13 cellular contexts compared by ENCODE assay signal in genomic region chr2:232421189-232421785, GRCh38. TPM values are rescaled to one million over a fixed set of nuclear protein-coding genes. Genes with fewer than 3 reads are reported as not detected.
DNase-seq lines count a peak whose midpoint lies in the region; ATAC-seq and TF ChIP-seq lines count a peak whose summit lies in the region.
"Had no signal": no experiment of that assay in that cellular context is flagged by ENCODE, and none has a peak within 500 bp of the region (broad histone marks: within the 10 kb centered on the region; RNA-seq: fewer than 3 reads in every experiment).

No MANE protein-coding gene starts in this region.

- peak overlapping the region; percentile 36 for H2AK5ac ChIP-seq in neuronal stem cell (ENCODE audit: low read depth, low read length)

- peaks cover 25% of the 10 kb centered on the region for H3K27me3 Mint-ChIP-seq in CD8-positive, alpha-beta T cell (ENCODE audit: low read depth)
- peaks cover 6 to 15% (median 11%) of the 10 kb centered on the region in 3 donors for H3K27me3 Mint-ChIP-seq in immature natural killer cell (ENCODE audit: low read depth in 3 of 3)

- no peak overlapping the region for H4K91ac ChIP-seq in neuronal stem cell (ENCODE audit: low read depth, low read length, poor library complexity)

- peak overlapping the region; percentile 96 for H3K23ac ChIP-seq in neuronal stem cell (ENCODE audit: low read depth, low read length, poor library complexity)

- no peak overlapping the region for H2BK15ac ChIP-seq in neuronal stem cell (ENCODE audit: low read length)

- H3K4ac ChIP-seq in neuronal stem cell (ENCODE audit: low read length) = no peak overlapping the region

- H3K4me1 Mint-ChIP-seq in CD8-positive, alpha-beta T cell (ENCODE audit: low read depth) = peaks cover 14% of the 10 kb centered on the region
- peaks cover 0 to 2% of the 10 kb centered on the region in 2 donors for H3K4me1 Mint-ChIP-seq in immature natural killer cell

- no CpG with 5 or more reads among the region's 22 CpGs for WGBS in neuronal stem cell (ENCODE audit: extremely low coverage in 2 of 2, insufficient read length in 2 of 2, insufficient replicate concordance in 1 of 2), 2 donors

- ATAC-seq in CD8-positive, alpha-beta T cell = no peak
- ATAC-seq in foreskin keratinocyte = peak; percentile 4
- no peak for ATAC-seq in GM19463 (IDR thresholded peaks at IDR 0.05; ENCODE audit: unreplicated experiment)
- no peak for ATAC-seq in activated naive CD4-positive, alpha-beta T cell treated with anti-CD3 and anti-CD28 coated beads, Interleukin-2, amount 50 U/mL, for 72 hours

- no peaks in the 10 kb centered on the region for H3K36me3 Mint-ChIP-seq in CD8-positive, alpha-beta T cell
- H3K36me3 Mint-ChIP-seq in immature natural killer cell = no peaks in the 10 kb centered on the region
- peaks cover 6 to 14% of the 10 kb centered on the region in 2 donors for H3K36me3 Mint-ChIP-seq in activated naive CD4-positive, alpha-beta T cell treated with anti-CD3 and anti-CD28 coated beads, Interleukin-2, amount 50 U/mL, for 72 hours
- H3K36me3 Mint-ChIP-seq: CD4-positive, alpha-beta memory T cell had no signal

- H3K4me2 ChIP-seq in neuronal stem cell (ENCODE audit: insufficient read depth, low read length, poor library complexity, severe bottlenecking) = peak overlapping the region; percentile 89

- H3K27ac ChIP-seq in CD8-positive, alpha-beta T cell (ENCODE audit: low read depth, low read length) = no peak overlapping the region
- no peak overlapping the region for H3K27ac ChIP-seq in foreskin keratinocyte
- H3K27ac ChIP-seq in neuronal stem cell (replicated peaks; ENCODE audit: low read length) = no peak overlapping the region
- H3K27ac ChIP-seq: ovary had no signal

- no peak for DNase-seq in CD8-positive, alpha-beta T cell
- DNase-seq in LNCaP clone FGC (ENCODE audit: low read depth) = no peak
- DNase-seq in foreskin keratinocyte = no peak
- DNase-seq in neuronal stem cell (ENCODE audit: low spot score) = no peak
- no peak for DNase-seq in immature natural killer cell
- no peak for DNase-seq in NCI-H2081 treated with DMSO at 0.1 percent for 48 hours (lab: John Stamatoyannopoulos, UW)
- no peak for DNase-seq in activated naive CD4-positive, alpha-beta T cell treated with anti-CD3 and anti-CD28 coated beads, Interleukin-2, amount 50 U/mL, for 72 hours (ENCODE audit: low spot score in 2 of 2)
- DNase-seq: amniotic stem cell, ovary had no signal

- peak overlapping the region; percentile 40 for H3K4me3 Mint-ChIP-seq in CD8-positive, alpha-beta T cell
- no peak overlapping the region for H3K4me3 Mint-ChIP-seq in immature natural killer cell
- H3K4me3 Mint-ChIP-seq: activated CD4-positive, alpha-beta memory T cell treated with anti-CD3 and anti-CD28 coated beads, Interleukin-2, amount 10 ng/mL, durations not matched to agents 7 days and 5 days had no signal

- no peak overlapping the region for H4K8ac ChIP-seq in neuronal stem cell (ENCODE audit: low read depth, low read length)

- intact Hi-C loops in CD8-positive, alpha-beta T cell (cut with DNase I, micrococcal nuclease) = no loop called here

- no peak for TF ChIP-seq CTCF in CD8-positive, alpha-beta T cell (IDR thresholded peaks at IDR 0.05)
- TF ChIP-seq CTCF in LNCaP clone FGC (IDR thresholded peaks at IDR 0.05; ENCODE audit: control insufficient read depth, extremely low read depth, insufficient read depth) (no peak), foreskin keratinocyte (conservative IDR thresholded peaks at IDR 0.05) (no peak)

- peaks cover 7% of the 10 kb centered on the region for H3K4me1 ChIP-seq in CD8-positive, alpha-beta T cell (ENCODE audit: insufficient read depth, low read length)
- H3K4me1 ChIP-seq in foreskin keratinocyte = no peaks in the 10 kb centered on the region
- peaks cover 3 to 13% of the 10 kb centered on the region in 2 donors for H3K4me1 ChIP-seq in neuronal stem cell (ENCODE audit: control insufficient read depth in 2 of 2, insufficient read depth in 1 of 2, low read depth in 1 of 2, low read length in 2 of 2)

- peak overlapping the region; percentile 53 for H3K18ac ChIP-seq in neuronal stem cell (ENCODE audit: low read length)

- no peaks in the 10 kb centered on the region for H3K9me3 ChIP-seq in CD8-positive, alpha-beta T cell (ENCODE audit: low read length)
- H3K9me3 ChIP-seq in neuronal stem cell (replicated peaks in 1 of 2; ENCODE audit: control insufficient read depth in 2 of 2, insufficient read depth in 1 of 2, low read depth in 1 of 2, low read length in 2 of 2) = peaks cover 18 to 22% of the 10 kb centered on the region in 2 donors

- POLR2A ChIA-PET in CD8-positive, alpha-beta T cell (lab: Charles Lee) = no interaction called here

- H3K9ac ChIP-seq in neuronal stem cell (ENCODE audit: low read depth, low read length, poor library complexity) = peak overlapping the region; percentile 7

- no peak overlapping the region for H3K27ac Mint-ChIP-seq in CD8-positive, alpha-beta T cell
- H3K27ac Mint-ChIP-seq in immature natural killer cell = no peak overlapping the region
- H3K27ac Mint-ChIP-seq in activated naive CD4-positive, alpha-beta T cell treated with anti-CD3 and anti-CD28 coated beads, Interleukin-2, amount 50 U/mL, for 72 hours = no peak overlapping the region
- H3K27ac Mint-ChIP-seq: activated CD4-positive, alpha-beta memory T cell treated with anti-CD3 and anti-CD28 coated beads, Interleukin-2, amount 10 ng/mL, durations not matched to agents 7 days and 5 days had no signal

- peaks cover 2% of the 10 kb centered on the region for H3K79me1 ChIP-seq in neuronal stem cell (ENCODE audit: low read depth, low read length)

- no peaks in the 10 kb centered on the region for H3K9me3 Mint-ChIP-seq in CD8-positive, alpha-beta T cell
- no peaks in the 10 kb centered on the region for H3K9me3 Mint-ChIP-seq in immature natural killer cell
- H3K9me3 Mint-ChIP-seq in activated naive CD4-positive, alpha-beta T cell treated with anti-CD3 and anti-CD28 coated beads, Interleukin-2, amount 50 U/mL, for 72 hours = peaks cover 0 to 10% of the 10 kb centered on the region in 2 donors

- H3K27me3 ChIP-seq in CD8-positive, alpha-beta T cell (ENCODE audit: insufficient read depth, low read length) = peaks cover 10% of the 10 kb centered on the region
- H3K27me3 ChIP-seq in foreskin keratinocyte = peaks cover 95% of the 10 kb centered on the region
- peaks cover 41 to 98% (median 66%) of the 10 kb centered on the region in 3 experiments for H3K27me3 ChIP-seq in neuronal stem cell (ENCODE audit: control insufficient read depth in 3 of 3, insufficient read depth in 3 of 3, low read depth in 1 of 3, low read length in 3 of 3)
- H3K27me3 ChIP-seq: ovary had no signal

- no peak overlapping the region for H2BK12ac ChIP-seq in neuronal stem cell (ENCODE audit: low read length)

- H2BK120ac ChIP-seq in neuronal stem cell (ENCODE audit: low read depth, low read length) = no peak overlapping the region

- no peak overlapping the region for H3K4me3 ChIP-seq in CD8-positive, alpha-beta T cell (ENCODE audit: low read depth, low read length)
- H3K4me3 ChIP-seq in LNCaP clone FGC (ENCODE audit: low read depth, low read length) (peak overlapping the region; percentile 44), neuronal stem cell (ENCODE audit: low read length in 2 of 2) (peak overlapping the region in 1 of 2 donors; percentile 64)
- H3K4me3 ChIP-seq: ovary had no signal

- peak overlapping the region; percentile 80 for H2AFZ ChIP-seq in neuronal stem cell (ENCODE audit: low read length)

- no peak overlapping the region for H3K14ac ChIP-seq in neuronal stem cell (ENCODE audit: low read length)

- H2BK5ac ChIP-seq in neuronal stem cell (ENCODE audit: low read length) = no peak overlapping the region

- H3K36me3 ChIP-seq in CD8-positive, alpha-beta T cell (ENCODE audit: insufficient read depth, low read length) = no peaks in the 10 kb centered on the region
- no peaks in the 10 kb centered on the region for H3K36me3 ChIP-seq in neuronal stem cell (replicated peaks in 1 of 2; ENCODE audit: control insufficient read depth in 2 of 2, insufficient read depth in 2 of 2, low read length in 2 of 2)
- H3K36me3 ChIP-seq: ovary had no signal

- CTCF ChIA-PET in CD8-positive, alpha-beta T cell (lab: Charles Lee) = interaction anchor here (2.6 kb wide), 1 partner anchor 18 kb away, joined by 9 read pairs; no protein-coding TSS in a partner anchor

RNA-seq across cellular contexts. Expression of gene ALPG, which starts 14.6 kb away (rescaled TPM):
- total RNA-seq in CD8-positive, alpha-beta T cell = not detected
- total RNA-seq in foreskin keratinocyte = not detected in 2 replicates
- polyA plus RNA-seq in foreskin keratinocyte = not detected in 2 replicates
- polyA plus RNA-seq in neuronal stem cell (2013, experiment 1 of 2) = not detected
- polyA plus RNA-seq in neuronal stem cell (2013, experiment 2 of 2) = not detected
- not detected for polyA plus RNA-seq in immature natural killer cell
- not detected for total RNA-seq in activated naive CD4-positive, alpha-beta T cell treated with anti-CD3 and anti-CD28 coated beads, Interleukin-2, amount 50 U/mL, for 72 hours
- total RNA-seq: activated CD4-positive, alpha-beta memory T cell treated with anti-CD3 and anti-CD28 coated beads, Interleukin-2, amount 10 ng/mL, durations not matched to agents 7 days and 5 days; CD4-positive, alpha-beta memory T cell; ureter had no signal
- polyA plus RNA-seq: CD4-positive, alpha-beta memory T cell had no signal

RNA-seq across cellular contexts. Expression of gene ALPI, which starts 34.7 kb away (rescaled TPM):
- not detected for total RNA-seq in CD8-positive, alpha-beta T cell
- not detected in 2 replicates for total RNA-seq in foreskin keratinocyte
- polyA plus RNA-seq in foreskin keratinocyte (not detected in 2 replicates), immature natural killer cell (not detected)
- polyA plus RNA-seq in neuronal stem cell (2013, experiment 1 of 2) = not detected
- not detected for polyA plus RNA-seq in neuronal stem cell (2013, experiment 2 of 2)
- total RNA-seq in activated naive CD4-positive, alpha-beta T cell treated with anti-CD3 and anti-CD28 coated beads, Interleukin-2, amount 50 U/mL, for 72 hours = not detected
- total RNA-seq: activated CD4-positive, alpha-beta memory T cell treated with anti-CD3 and anti-CD28 coated beads, Interleukin-2, amount 10 ng/mL, durations not matched to agents 7 days and 5 days; CD4-positive, alpha-beta memory T cell; ureter had no signal
- polyA plus RNA-seq: CD4-positive, alpha-beta memory T cell; ovary had no signal

RNA-seq across cellular contexts. Expression of gene ALPP, which starts 42.7 kb away (rescaled TPM):
- total RNA-seq in CD8-positive, alpha-beta T cell = not detected
- total RNA-seq in foreskin keratinocyte = not detected in 2 replicates
- polyA plus RNA-seq in foreskin keratinocyte (not detected in 2 replicates), immature natural killer cell (not detected)
- not detected for polyA plus RNA-seq in neuronal stem cell (2013, experiment 1 of 2)
- polyA plus RNA-seq in neuronal stem cell (2013, experiment 2 of 2) = not detected
- under 1 TPM; 0.16 to 0.53 TPM for total RNA-seq in activated naive CD4-positive, alpha-beta T cell treated with anti-CD3 and anti-CD28 coated beads, Interleukin-2, amount 50 U/mL, for 72 hours
- total RNA-seq: activated CD4-positive, alpha-beta memory T cell treated with anti-CD3 and anti-CD28 coated beads, Interleukin-2, amount 10 ng/mL, durations not matched to agents 7 days and 5 days; CD4-positive, alpha-beta memory T cell; ureter had no signal
- polyA plus RNA-seq: CD4-positive, alpha-beta memory T cell; ovary had no signal
